ENCODE assay signal across 19 cellular contexts in genomic region chr3:178186666-178187065, GRCh38.
DNase-seq lines count a peak whose midpoint lies in the region; ATAC-seq, FAIRE-seq and TF ChIP-seq lines count a peak whose summit lies in the region.
"Had no signal": no experiment of that assay in that cellular context is flagged by ENCODE, and none has a peak within 500 bp of the region (broad histone marks: within the 10 kb centered on the region; RNA-seq: fewer than 3 reads in every experiment).

No MANE protein-coding gene starts in this region.

- in situ Hi-C loops in IMR-90 (cut with MboI; ENCODE audit: low sequenced_read_pairs): no loop called here
- in situ Hi-C loops in K562 (cut with MboI): no loop called here

- no peaks in the 10 kb centered on the region for H3K9me3 ChIP-seq in IMR-90 (ENCODE audit: control insufficient read depth, insufficient read depth, low read length)
- H3K9me3 ChIP-seq in K562 (replicated peaks; ENCODE audit: control insufficient read depth, insufficient read depth, low read depth, low read length): no peaks in the 10 kb centered on the region
- H3K9me3 ChIP-seq in stomach: no peaks in the 10 kb centered on the region
- H3K9me3 ChIP-seq: BLaER1, Caco-2 had no signal

- ATAC-seq in IMR-90 (ENCODE audit: low read depth) (no peak), K562 (no peak)
- ATAC-seq: CD8-positive, alpha-beta T cell; GM12878 had no signal

- no peaks in the 10 kb centered on the region for H3K79me2 ChIP-seq in K562 (ENCODE audit: control insufficient read depth, insufficient read depth, low read length)

- H3K36me3 ChIP-seq in IMR-90 (ENCODE audit: control insufficient read depth, insufficient read depth, low read length) (no peaks in the 10 kb centered on the region), K562 (ENCODE audit: control insufficient read depth, insufficient read depth, low read length) (no peaks in the 10 kb centered on the region), stomach (no peaks in the 10 kb centered on the region)
- H3K36me3 ChIP-seq: BLaER1 had no signal

- H4K20me1 ChIP-seq in IMR-90 (ENCODE audit: insufficient read depth, low read length) (no peaks in the 10 kb centered on the region), K562 (replicated peaks; ENCODE audit: control insufficient read depth, insufficient read depth, low read length) (no peaks in the 10 kb centered on the region)
- H4K20me1 ChIP-seq: BLaER1 had no signal

- H3K9ac ChIP-seq in IMR-90 (ENCODE audit: low read depth, low read length) (no peak overlapping the region), K562 (ENCODE audit: insufficient read depth in 1 of 2, low read depth in 2 of 2, low read length in 2 of 2) (no peak overlapping the region)
- H3K9ac ChIP-seq: BLaER1 had no signal

- dilution Hi-C loops in IMR-90 (cut with HindIII; ENCODE audit: low sequenced_read_pairs, unreplicated experiment): no loop called here

- TF ChIP-seq POLR2A in IMR-90 (IDR thresholded peaks at IDR 0.05; ENCODE audit: low read depth, low read length): no peak
- TF ChIP-seq POLR2A in K562 (conservative IDR thresholded peaks at IDR 0.05): no peak
- no peak for TF ChIP-seq POLR2A in stomach (IDR thresholded peaks at IDR 0.05)

- no peak for TF ChIP-seq EP300 in K562 (IDR thresholded peaks at IDR 0.05; ENCODE audit: low read length)
- no peak for TF ChIP-seq EP300 in stomach (IDR thresholded peaks at IDR 0.05)

- H2AK9ac ChIP-seq in IMR-90 (replicated peaks; ENCODE audit: low read depth, low read length, poor library complexity): no peak overlapping the region

- WGBS in IMR-90 (ENCODE audit: extremely low coverage in 2 of 2, insufficient read length in 1 of 2), 2 experiments: no CpG with 5 or more reads among the region's 4 CpGs
- WGBS in K562 (ENCODE audit: insufficient coverage, low coverage, missing lambda C conversion rate): 85% methylated on average over 4 of the region's 4 CpGs
- 85 to 98% (median 95%) methylated on average over 4 of the region's 4 CpGs for WGBS in stomach, 5 donors

- no peak overlapping the region for H4K5ac ChIP-seq in IMR-90 (ENCODE audit: low read depth, low read length)

- H4K8ac ChIP-seq in IMR-90 (ENCODE audit: low read depth in 2 of 2, low read length in 2 of 2): no peak overlapping the region

- FAIRE-seq in K562 (lab: Jason Lieb, UNC) (no peak), frontal cortex (lab: Jason Lieb, UNC) (peak; percentile 62)
- FAIRE-seq: G401.6, GM12878, GM19239 had no signal

- H3K4me3 ChIP-seq in IMR-90 (ENCODE audit: insufficient read depth, low read depth, low read length) (no peak overlapping the region), K562 (no peak overlapping the region), stomach (no peak overlapping the region)
- H3K4me3 ChIP-seq: BLaER1, GM12878 had no signal

- H2AFZ ChIP-seq in IMR-90 (replicated peaks; ENCODE audit: low read length, poor library complexity): no peak overlapping the region
- no peak overlapping the region for H2AFZ ChIP-seq in K562 (ENCODE audit: low read depth, low read length)

- no peak overlapping the region for H3K23ac ChIP-seq in IMR-90 (ENCODE audit: low read depth, low read length)

- CTCF ChIA-PET in IMR-90 (lab: Yijun Ruan, JAX) (no interaction called here), K562 (lab: Yijun Ruan, JAX; ENCODE audit: low intra/inter-chr PET ratio) (no interaction called here)

- H3K4ac ChIP-seq in IMR-90 (ENCODE audit: low read depth, low read length): no peak overlapping the region

- H2BK15ac ChIP-seq in IMR-90 (ENCODE audit: low read depth, low read length): no peak overlapping the region

- no peak for TF ChIP-seq CTCF in IMR-90 (conservative IDR thresholded peaks at IDR 0.05; ENCODE audit: low read depth, low read length)
- TF ChIP-seq CTCF in K562 (IDR thresholded peaks at IDR 0.05 in 2 of 3, conservative IDR thresholded peaks at IDR 0.05 in 1 of 3; ENCODE audit: insufficient read depth in 2 of 3, low read depth in 1 of 3, low read length in 3 of 3): no peak
- no peak for TF ChIP-seq CTCF in stomach (IDR thresholded peaks at IDR 0.05)

- H3K4me1 ChIP-seq in IMR-90 (ENCODE audit: control insufficient read depth, insufficient read depth, low read length) (no peaks in the 10 kb centered on the region), K562 (replicated peaks in 1 of 2; ENCODE audit: control insufficient read depth in 2 of 2, insufficient read depth in 2 of 2, low read length in 2 of 2) (no peaks in the 10 kb centered on the region; a peak in 1 of 5 replicates), stomach (no peaks in the 10 kb centered on the region)
- H3K4me1 ChIP-seq: BLaER1, Caco-2 had no signal

- BruUV-seq in IMR-90 (replicated peaks; lab: Mats Ljungman, UMichigan): no TSS peak
- no TSS peak for BruUV-seq in K562 (replicated peaks; lab: Mats Ljungman, UMichigan)

- DNase-seq in IMR-90: no peak
- no peak for DNase-seq in K562 (ENCODE audit: extremely low read depth in 1 of 4, low spot score in 3 of 4)
- DNase-seq in frontal cortex (ENCODE audit: low spot score in 2 of 2): no peak
- DNase-seq in NCI-H1048 (lab: John Stamatoyannopoulos, UW): no peak
- no peak for DNase-seq in GF-D8 (lab: John Stamatoyannopoulos, UW)
- DNase-seq in stomach: no peak
- DNase-seq: Caco-2; CD4-positive, CD25-positive, alpha-beta regulatory T cell; CD8-positive, alpha-beta T cell; DMS153; DND-41; GOT3; H7; HCEC 1CT had no signal

- no peak overlapping the region for H3K14ac ChIP-seq in IMR-90 (replicated peaks; ENCODE audit: low read depth, low read length)

- H3K79me1 ChIP-seq in IMR-90 (ENCODE audit: low read depth in 1 of 2, low read length in 2 of 2): no peaks in the 10 kb centered on the region

- H3K27me3 ChIP-seq in IMR-90 (ENCODE audit: control insufficient read depth, insufficient read depth, low read length) (no peaks in the 10 kb centered on the region), K562 (ENCODE audit: control insufficient read depth in 2 of 2, insufficient read depth in 2 of 2, low read length in 2 of 2) (no peaks in the 10 kb centered on the region), stomach (no peaks in the 10 kb centered on the region)
- H3K27me3 ChIP-seq: BLaER1 had no signal

- no peak for TF ChIP-seq RAD21 in IMR-90 (IDR thresholded peaks at IDR 0.05; ENCODE audit: low read length)
- TF ChIP-seq RAD21 in K562 (CRISPR knock-in tag; conservative IDR thresholded peaks at IDR 0.05 in 1 of 2, IDR thresholded peaks at IDR 0.05 in 1 of 2): no peak

- intact Hi-C loops in IMR-90 (cut with micrococcal nuclease): no loop called here
- intact Hi-C loops in K562 (cut with micrococcal nuclease): no loop called here
- intact Hi-C loops in stomach (cut with DNase I; ENCODE audit: low total_unique reads): no loop called here

- no peak overlapping the region for H2BK20ac ChIP-seq in IMR-90 (ENCODE audit: low read depth, low read length)

- no peak overlapping the region for H2BK120ac ChIP-seq in IMR-90 (ENCODE audit: low read depth, low read length)

- no peak overlapping the region for H3K18ac ChIP-seq in IMR-90 (ENCODE audit: low read depth, low read length)

- no peaks in the 10 kb centered on the region for H3K9me1 ChIP-seq in IMR-90 (ENCODE audit: insufficient read depth, low read length)
- H3K9me1 ChIP-seq in K562 (ENCODE audit: control insufficient read depth, insufficient read depth, low read length): no peaks in the 10 kb centered on the region

- POLR2A ChIA-PET in IMR-90 (lab: Charles Lee; ENCODE audit: unreplicated experiment): no interaction called here
- POLR2A ChIA-PET in K562 (lab: Yijun Ruan, JAX): no interaction called here

- H3K27ac ChIP-seq in IMR-90 (ENCODE audit: insufficient read depth, low read length): no peak overlapping the region
- no peak overlapping the region for H3K27ac ChIP-seq in K562 (ENCODE audit: extremely low read depth, low read depth, low read length)
- no peak overlapping the region for H3K27ac ChIP-seq in stomach
- H3K27ac ChIP-seq: BLaER1, C4-2B had no signal

- no peak overlapping the region for H2BK5ac ChIP-seq in IMR-90 (ENCODE audit: low read depth, low read length, poor library complexity, severe bottlenecking)

- no peak overlapping the region for H4K91ac ChIP-seq in IMR-90 (ENCODE audit: insufficient read depth, low read depth, low read length)

- H3K4me2 ChIP-seq in IMR-90 (ENCODE audit: low read depth, low read length) (no peak overlapping the region), K562 (ENCODE audit: insufficient read depth, low read length) (no peak overlapping the region)
- H3K4me2 ChIP-seq: BLaER1 had no signal

- no peak overlapping the region for H3K56ac ChIP-seq in IMR-90 (ENCODE audit: extremely low read depth, insufficient read depth, low read length)

- no peak overlapping the region for H2AK5ac ChIP-seq in IMR-90 (ENCODE audit: low read depth, low read length)

TF ChIP-seq in IMR-90, 13 proteins besides CTCF, POLR2A, EP300 and RAD21:
- TF ChIP-seq CEBPB (IDR thresholded peaks at IDR 0.05; ENCODE audit: low read depth, low read length) (peak; percentile 85), NFE2L2 (IDR thresholded peaks at IDR 0.05; ENCODE audit: low read depth, low read length) (no peak)

TF ChIP-seq in K562, 482 proteins besides CTCF, POLR2A, EP300 and RAD21:
- TF ChIP-seq TRIM24 (IDR thresholded peaks at IDR 0.05): 0 out of 4 replicates have a peak, but pooled peaks of 1 of the 2 experiments have one; percentile 21
- TF ChIP-seq CEBPB (tag; IDR thresholded peaks at IDR 0.05): peak; percentile 96
- TF ChIP-seq CEBPG (CRISPR knock-in tag; IDR thresholded peaks at IDR 0.05): no peak
- TF ChIP-seq CEBPG (tag; conservative IDR thresholded peaks at IDR 0.05 in 1 of 2, IDR thresholded peaks at IDR 0.05 in 1 of 2): peak; percentile 77 to 99
- TF ChIP-seq, protein P1, sequence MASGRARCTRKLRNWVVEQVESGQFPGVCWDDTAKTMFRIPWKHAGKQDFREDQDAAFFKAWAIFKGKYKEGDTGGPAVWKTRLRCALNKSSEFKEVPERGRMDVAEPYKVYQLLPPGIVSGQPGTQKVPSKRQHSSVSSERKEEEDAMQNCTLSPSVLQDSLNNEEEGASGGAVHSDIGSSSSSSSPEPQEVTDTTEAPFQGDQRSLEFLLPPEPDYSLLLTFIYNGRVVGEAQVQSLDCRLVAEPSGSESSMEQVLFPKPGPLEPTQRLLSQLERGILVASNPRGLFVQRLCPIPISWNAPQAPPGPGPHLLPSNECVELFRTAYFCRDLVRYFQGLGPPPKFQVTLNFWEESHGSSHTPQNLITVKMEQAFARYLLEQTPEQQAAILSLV (tag; IDR thresholded peaks at IDR 0.05): peak; percentile 85
- no peak for TF ChIP-seq JUN (IDR thresholded peaks at IDR 0.05; ENCODE audit: borderline replicate concordance, low read depth, low read length)
- no peak for TF ChIP-seq JUN (CRISPR knock-in tag; IDR thresholded peaks at IDR 0.05; ENCODE audit: borderline replicate concordance)
TF ChIP-seq in K562: peak in this region for 4.
